ENCODE assay signal across 24 cellular contexts in the genomic region with DNA sequence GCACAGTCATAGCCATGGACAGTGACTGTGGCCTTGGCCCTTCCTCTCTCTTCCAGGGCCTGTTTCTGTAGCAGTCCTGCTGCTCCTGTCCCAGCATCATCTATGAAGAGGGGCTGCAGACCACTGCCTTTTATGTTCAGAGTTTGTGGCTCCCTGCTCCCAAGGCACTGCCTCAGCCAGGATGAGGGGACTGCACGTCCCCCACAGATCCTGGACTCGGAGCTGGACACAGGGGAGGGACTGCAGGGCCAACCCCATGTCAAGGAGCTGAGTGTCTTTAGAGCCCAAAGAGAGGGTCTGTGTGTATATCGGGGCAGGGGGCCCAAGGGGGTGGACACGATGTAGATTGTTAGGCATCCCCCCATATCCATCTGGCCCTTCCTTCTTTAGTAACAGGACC.
DNase-seq lines count a peak whose midpoint lies in the region; ATAC-seq and TF ChIP-seq lines count a peak whose summit lies in the region.
"Had no signal": no experiment of that assay in that cellular context is flagged by ENCODE, and none has a peak within 500 bp of the region (broad histone marks: within the 10 kb centered on the region; RNA-seq: fewer than 3 reads in every experiment).

No MANE protein-coding gene starts in this region.

- no peaks in the 10 kb centered on the region for H3K4me1 Mint-ChIP-seq in chondrocyte (ENCODE audit: low read depth)
- H3K4me1 Mint-ChIP-seq: CD4-positive, CD25-positive, alpha-beta regulatory T cell had no signal

- H3K36me3 Mint-ChIP-seq in chondrocyte (ENCODE audit: low read depth), result no peaks in the 10 kb centered on the region
- H3K36me3 Mint-ChIP-seq: CD4-positive, CD25-positive, alpha-beta regulatory T cell had no signal

- no peak overlapping the region for H3K4me3 ChIP-seq in testis
- H3K4me3 ChIP-seq: GM23248 had no signal

- no peaks in the 10 kb centered on the region for H3K27me3 ChIP-seq in testis
- H3K27me3 ChIP-seq: BE2C had no signal

- H3K27me3 Mint-ChIP-seq in chondrocyte (ENCODE audit: low read depth), result peaks cover 29% of the 10 kb centered on the region
- H3K27me3 Mint-ChIP-seq: CD4-positive, CD25-positive, alpha-beta regulatory T cell had no signal

- H3K36me3 ChIP-seq in testis (ENCODE audit: low read depth, missing control alignments), result no peaks in the 10 kb centered on the region
- H3K36me3 ChIP-seq: BE2C had no signal

- peaks cover 20% of the 10 kb centered on the region for H3K4me1 ChIP-seq in testis
- H3K4me1 ChIP-seq: BE2C had no signal

- intact Hi-C loops in Right ventricle myocardium inferior (cut with DNase I), result no loop called here
- intact Hi-C loops in Right ventricle myocardium superior (cut with DNase I), result no loop called here
- intact Hi-C loops in testis (cut with DNase I; ENCODE audit: low total_unique reads), result no loop called here

- H3K9me3 ChIP-seq in testis, result no peaks in the 10 kb centered on the region
- H3K9me3 ChIP-seq: BE2C had no signal

- H3K4me3 Mint-ChIP-seq in chondrocyte (ENCODE audit: unreplicated experiment), result no peak overlapping the region
- H3K4me3 Mint-ChIP-seq: CD4-positive, CD25-positive, alpha-beta regulatory T cell had no signal

- H3K27ac ChIP-seq in testis, result no peak overlapping the region
- H3K27ac ChIP-seq: GM23248 had no signal

- peak; percentile 20 for DNase-seq in Right ventricle myocardium inferior (ENCODE audit: missing footprints)
- no peak for DNase-seq in Right ventricle myocardium superior
- DNase-seq in chondrocyte (ENCODE audit: low spot score), result peak; percentile 54
- DNase-seq in mesenteric fat pad (ENCODE audit: low spot score), result peak; percentile 60
- peak; percentile 4 for DNase-seq in testis
- no peak for DNase-seq in GM13976 (ENCODE audit: low spot score)
- no peak for DNase-seq in G401 (ENCODE audit: low spot score)
- DNase-seq: BE2C; CD4-positive, CD25-positive, alpha-beta regulatory T cell; COR-L47; DMS 273 treated with DMSO at 0.1 percent for 48 hours; DND-41; GM23248; KG1; NCI-H1105 treated with DMSO at 0.1 percent for 48 hours; NCI-H1694 treated with DMSO at 0.1 percent for 48 hours; NCI-H2107; NCI-H510A; NCI-H748 treated with DMSO at 0.1 percent for 48 hours; NK-92 treated with Interleukin-12 subunit alpha and Interleukin-12 subunit beta, amount 100 ng/mL, for 24 hours; OCI-M1; SIG-M5 had no signal

- 93 to 96% methylated on average over 3 to 4 of the region's 4 CpGs for WGBS in testis, 2 donors

- in situ Hi-C loops in GM13976 (cut with MboI; ENCODE audit: low sequenced_read_pairs, unreplicated experiment), result no loop called here
- in situ Hi-C loops in G401 (cut with HindIII; ENCODE audit: low sequenced_read_pairs), result no loop called here

- TF ChIP-seq CTCF in chondrocyte (IDR thresholded peaks at IDR 0.05), result no peak
- no peak for TF ChIP-seq CTCF in testis (IDR thresholded peaks at IDR 0.05)
- TF ChIP-seq CTCF in GM13976 (IDR thresholded peaks at IDR 0.05; ENCODE audit: borderline replicate concordance, control extremely low read depth, extremely low read depth, insufficient read depth, missing control alignments), result no peak

- no peaks in the 10 kb centered on the region for H3K9me3 Mint-ChIP-seq in chondrocyte (ENCODE audit: low read depth)

- H3K27ac Mint-ChIP-seq in chondrocyte (ENCODE audit: unreplicated experiment), result no peak overlapping the region
- H3K27ac Mint-ChIP-seq: CD4-positive, CD25-positive, alpha-beta regulatory T cell had no signal

- no peak for TF ChIP-seq POLR2A in testis (IDR thresholded peaks at IDR 0.05)

- ATAC-seq in Right ventricle myocardium inferior (no peak), Right ventricle myocardium superior (ENCODE audit: poor library complexity) (no peak), HG03175 (IDR thresholded peaks at IDR 0.05; ENCODE audit: unreplicated experiment) (no peak)
- ATAC-seq: HCT116 had no signal

Comparison
In these comparisons a context has a peak if more than half of its experiments do, and no peak if none do; other contexts are left out.
1. DNase-seq: peak in Right ventricle myocardium inferior (single experiment), chondrocyte (single experiment), mesenteric fat pad (single experiment) and testis (single experiment); none in Right ventricle myocardium superior (single experiment), GM13976 (single experiment) and G401 (single experiment).